In the genomic region with DNA sequence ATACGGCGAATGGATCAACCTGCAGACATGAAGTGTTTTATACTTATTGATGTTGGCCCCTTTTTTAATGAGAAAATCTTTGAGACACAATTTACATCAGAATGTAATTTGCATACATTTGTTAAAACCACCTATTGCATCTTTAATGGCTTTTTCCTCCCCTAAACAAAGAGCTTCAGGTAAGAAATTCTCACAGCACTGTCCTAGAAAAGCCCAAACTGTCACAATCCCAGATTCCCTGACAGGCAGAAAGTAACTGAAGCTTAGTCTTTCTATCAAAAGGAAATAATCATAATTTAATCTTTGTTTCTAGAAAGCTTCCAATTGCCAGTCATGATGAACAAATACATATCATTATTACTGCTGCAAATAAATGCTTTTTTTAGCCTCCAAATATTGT, we compare ENCODE assay signal across 8 cellular contexts.
"Had no signal": no experiment of that assay in that cellular context is flagged by ENCODE, and none has a peak within 500 bp of the region (broad histone marks: within the 10 kb centered on the region; RNA-seq: fewer than 3 reads in every experiment).

No MANE protein-coding gene starts in this region.

- H3K4me2 ChIP-seq: KMS-11 had no signal

- H3K4me3 ChIP-seq: K562 had no signal

- H3K4me1 Mint-ChIP-seq: IgD-negative memory B cell had no signal

- ATAC-seq: HepG2, K562 had no signal

- H3K27ac Mint-ChIP-seq: IgD-negative memory B cell had no signal

- H3K27ac ChIP-seq: HL-60, KMS-11 had no signal

- H3K4me3 Mint-ChIP-seq: IgD-negative memory B cell had no signal

- H3K9ac ChIP-seq: KMS-11 had no signal

- H3K36me3 Mint-ChIP-seq: IgD-negative memory B cell had no signal

- DNase-seq: IMR-90, KBM-7, KG1 had no signal
